In genomic region chr3:108589998-108590323, GRCh38 we compare ENCODE assay signal across 1 cellular context.
TF ChIP-seq lines count a peak whose summit lies in the region.

No MANE protein-coding gene starts in this region.

TF ChIP-seq in GM23338, 12 proteins besides CTCF, POLR2A, EP300 and RAD21 (continued from another document):
- no peak for TF ChIP-seq ZNF462 (CRISPR knock-in tag; IDR thresholded peaks at IDR 0.05)
- TF ChIP-seq ZNF114 (CRISPR knock-in tag; IDR thresholded peaks at IDR 0.05), result no peak
- no peak for TF ChIP-seq STAT1 (IDR thresholded peaks at IDR 0.05; ENCODE audit: unreplicated experiment)
- no peak for TF ChIP-seq ZNF331 (CRISPR knock-in tag; IDR thresholded peaks at IDR 0.05; ENCODE audit: low read depth)
- no peak for TF ChIP-seq ETS1 (IDR thresholded peaks at IDR 0.05)
